Comparison of ENCODE assay signal across 1 cellular context in the genomic region with DNA sequence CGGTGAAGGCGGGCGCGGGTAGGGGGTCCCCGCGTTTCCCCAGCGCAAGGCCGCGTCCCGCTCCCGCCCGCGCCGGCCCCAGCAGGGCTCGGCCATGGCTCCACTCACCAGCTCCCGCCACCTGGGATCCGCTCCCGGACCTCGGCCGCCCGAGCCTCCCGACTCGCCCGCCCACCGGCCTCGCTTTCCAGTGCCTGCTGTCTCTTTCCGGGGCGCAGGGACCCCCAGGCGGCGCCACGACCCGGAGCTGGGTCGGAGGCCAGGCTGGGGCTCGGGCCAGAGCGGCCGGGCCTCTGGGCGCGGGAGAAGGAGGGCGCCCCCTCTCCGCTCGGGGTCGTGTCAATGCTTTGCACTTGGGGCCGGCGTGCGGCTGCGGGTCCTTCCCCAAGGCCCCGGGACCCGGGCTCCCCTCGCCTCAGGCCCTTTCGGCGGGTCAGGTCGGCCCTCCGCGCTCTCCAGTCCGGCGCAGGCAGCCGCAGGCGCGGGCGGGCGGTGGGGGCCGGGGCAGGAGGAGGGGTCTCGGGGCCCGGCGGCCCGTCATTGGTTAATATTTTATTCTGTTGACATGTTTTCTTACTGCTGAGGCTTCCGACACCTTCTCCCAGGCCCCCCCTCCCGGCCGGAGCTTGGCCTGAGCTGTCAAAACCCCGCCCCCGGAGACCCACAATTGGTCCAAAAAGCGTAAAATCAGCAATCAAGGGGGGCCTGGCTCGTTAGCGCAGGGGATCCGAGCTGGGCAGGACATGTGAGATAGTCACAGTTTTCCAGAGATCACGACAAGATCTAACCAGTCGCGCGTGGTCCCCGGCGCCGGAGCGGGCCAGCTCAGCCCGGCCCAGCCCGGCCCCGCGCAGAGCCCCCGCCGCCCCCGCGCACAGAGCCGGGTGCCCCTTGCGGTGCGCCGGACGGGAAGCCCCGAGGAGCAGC.
TF ChIP-seq lines count a peak whose summit lies in the region.

A gene (plus strand): TSS at position 713 of the 927 bp plus-strand sequence. CDS start 334 bp downstream, outside the sequence.

TF ChIP-seq in HepG2, 621 proteins besides CTCF, POLR2A, EP300 and RAD21 (continued from another document and continues in another):
- TF ChIP-seq, protein P1, sequence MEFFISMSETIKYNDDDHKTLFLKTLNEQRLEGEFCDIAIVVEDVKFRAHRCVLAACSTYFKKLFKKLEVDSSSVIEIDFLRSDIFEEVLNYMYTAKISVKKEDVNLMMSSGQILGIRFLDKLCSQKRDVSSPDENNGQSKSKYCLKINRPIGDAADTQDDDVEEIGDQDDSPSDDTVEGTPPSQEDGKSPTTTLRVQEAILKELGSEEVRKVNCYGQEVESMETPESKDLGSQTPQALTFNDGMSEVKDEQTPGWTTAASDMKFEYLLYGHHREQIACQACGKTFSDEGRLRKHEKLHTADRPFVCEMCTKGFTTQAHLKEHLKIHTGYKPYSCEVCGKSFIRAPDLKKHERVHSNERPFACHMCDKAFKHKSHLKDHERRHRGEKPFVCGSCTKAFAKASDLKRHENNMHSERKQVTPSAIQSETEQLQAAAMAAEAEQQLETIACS (CRISPR knock-in tag; IDR thresholded peaks at IDR 0.05): peak; percentile 33; the same call in 1 of the 2 replicates
- TF ChIP-seq SUZ12 (IDR thresholded peaks at IDR 0.05; ENCODE audit: low read depth, low read length) (no peak), GFI1 (CRISPR knock-in tag; IDR thresholded peaks at IDR 0.05; ENCODE audit: borderline replicate concordance) (peak; percentile 49), GLI4 (CRISPR knock-in tag; IDR thresholded peaks at IDR 0.05; ENCODE audit: borderline replicate concordance) (no peak; the same call in 1 of the 2 replicates), FOXA3 (CRISPR knock-in tag; IDR thresholded peaks at IDR 0.05) (peak; percentile 7; the same call in 1 of the 2 replicates), CCAR2 (optimal IDR thresholded peaks at IDR 0.05; ENCODE audit: low read depth, low read length) (peak; percentile 18), ZNF563 (CRISPR knock-in tag; IDR thresholded peaks at IDR 0.05) (peak; percentile 78), ZNF20 (CRISPR knock-in tag; IDR thresholded peaks at IDR 0.05) (0 out of 2 replicates have a peak, but pooled peaks have one; percentile 35), ZNF564 (CRISPR knock-in tag; IDR thresholded peaks at IDR 0.05) (peak; percentile 32; the same call in 1 of the 2 replicates), MIXL1 (CRISPR knock-in tag; IDR thresholded peaks at IDR 0.05) (no peak), KDM4B (CRISPR knock-in tag; IDR thresholded peaks at IDR 0.05) (no peak), TOPORS (CRISPR knock-in tag; IDR thresholded peaks at IDR 0.05) (no peak), ZFP36L1 (CRISPR knock-in tag; IDR thresholded peaks at IDR 0.05) (no peak), ATAD3A (CRISPR knock-in tag; IDR thresholded peaks at IDR 0.05) (no peak), RFX5 (IDR thresholded peaks at IDR 0.05; ENCODE audit: low read depth, low read length) (no peak), RFXAP (CRISPR knock-in tag; IDR thresholded peaks at IDR 0.05; ENCODE audit: borderline replicate concordance) (peak; percentile 63; the same call in 1 of the 2 replicates), ZNF776 (CRISPR knock-in tag; IDR thresholded peaks at IDR 0.05) (peak; percentile 72; the same call in 1 of the 2 replicates), ZNF713 (CRISPR knock-in tag; IDR thresholded peaks at IDR 0.05) (no peak), ZNF773 (CRISPR knock-in tag; IDR thresholded peaks at IDR 0.05; ENCODE audit: borderline replicate concordance) (no peak; the same call in 1 of the 2 replicates), ZNF607 (CRISPR knock-in tag; IDR thresholded peaks at IDR 0.05; ENCODE audit: borderline replicate concordance) (peak; percentile 81), ARNT2 (CRISPR knock-in tag; IDR thresholded peaks at IDR 0.05; ENCODE audit: low read depth) (peak; percentile 89; the same call in 1 of the 2 replicates), IRF2 (CRISPR knock-in tag; IDR thresholded peaks at IDR 0.05) (no peak), ZFAT (CRISPR knock-in tag; conservative IDR thresholded peaks at IDR 0.05) (0 out of 2 replicates have a peak, but pooled peaks have one; percentile 61), NR2F6 (IDR thresholded peaks at IDR 0.05) (no peak), NR2F6 (CRISPR knock-in tag; IDR thresholded peaks at IDR 0.05) (no peak), KLF9 (CRISPR knock-in tag; IDR thresholded peaks at IDR 0.05; ENCODE audit: low read depth) (0 out of 2 replicates have a peak, but pooled peaks have one; percentile 37), POLR2AphosphoS5 (IDR thresholded peaks at IDR 0.05; ENCODE audit: low read depth, low read length) (peak; percentile 59; the same call in 1 of the 2 replicates), HDAC6 (IDR thresholded peaks at IDR 0.05; ENCODE audit: low read depth, low read length) (0 out of 2 replicates have a peak, but pooled peaks have one; percentile 34), RBFOX2 (IDR thresholded peaks at IDR 0.05; ENCODE audit: low read depth, low read length) (peak; percentile 93), SOX6 (IDR thresholded peaks at IDR 0.05) (no peak), SOX6 (CRISPR knock-in tag; IDR thresholded peaks at IDR 0.05) (peak; percentile 23), ZNF766 (CRISPR knock-in tag; IDR thresholded peaks at IDR 0.05; ENCODE audit: borderline replicate concordance) (0 out of 2 replicates have a peak, but pooled peaks have one; percentile 50), ZMAT3 (CRISPR knock-in tag; conservative IDR thresholded peaks at IDR 0.05) (0 out of 2 replicates have a peak, but pooled peaks have one; percentile 64), TGIF2 (CRISPR knock-in tag; IDR thresholded peaks at IDR 0.05) (peak; percentile 60; the same call in 1 of the 2 replicates), ZNF891 (CRISPR knock-in tag; IDR thresholded peaks at IDR 0.05) (peak; percentile 79), NCOA2 (CRISPR knock-in tag; IDR thresholded peaks at IDR 0.05) (peak; percentile 12; the same call in 1 of the 2 replicates), SMARCE1 (IDR thresholded peaks at IDR 0.05; ENCODE audit: borderline replicate concordance) (no peak), ZNF263 (CRISPR knock-in tag; IDR thresholded peaks at IDR 0.05) (no peak; the same call in 1 of the 2 replicates)
- TF ChIP-seq, protein P2, sequence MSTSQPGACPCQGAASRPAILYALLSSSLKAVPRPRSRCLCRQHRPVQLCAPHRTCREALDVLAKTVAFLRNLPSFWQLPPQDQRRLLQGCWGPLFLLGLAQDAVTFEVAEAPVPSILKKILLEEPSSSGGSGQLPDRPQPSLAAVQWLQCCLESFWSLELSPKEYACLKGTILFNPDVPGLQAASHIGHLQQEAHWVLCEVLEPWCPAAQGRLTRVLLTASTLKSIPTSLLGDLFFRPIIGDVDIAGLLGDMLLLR (CRISPR knock-in tag; IDR thresholded peaks at IDR 0.05): peak; percentile 78
- TF ChIP-seq, protein P3, sequence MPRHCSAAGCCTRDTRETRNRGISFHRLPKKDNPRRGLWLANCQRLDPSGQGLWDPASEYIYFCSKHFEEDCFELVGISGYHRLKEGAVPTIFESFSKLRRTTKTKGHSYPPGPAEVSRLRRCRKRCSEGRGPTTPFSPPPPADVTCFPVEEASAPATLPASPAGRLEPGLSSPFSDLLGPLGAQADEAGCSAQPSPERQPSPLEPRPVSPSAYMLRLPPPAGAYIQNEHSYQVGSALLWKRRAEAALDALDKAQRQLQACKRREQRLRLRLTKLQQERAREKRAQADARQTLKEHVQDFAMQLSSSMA (CRISPR knock-in tag; IDR thresholded peaks at IDR 0.05): 0 out of 2 replicates have a peak, but pooled peaks have one; percentile 43
- TF ChIP-seq, protein P4, sequence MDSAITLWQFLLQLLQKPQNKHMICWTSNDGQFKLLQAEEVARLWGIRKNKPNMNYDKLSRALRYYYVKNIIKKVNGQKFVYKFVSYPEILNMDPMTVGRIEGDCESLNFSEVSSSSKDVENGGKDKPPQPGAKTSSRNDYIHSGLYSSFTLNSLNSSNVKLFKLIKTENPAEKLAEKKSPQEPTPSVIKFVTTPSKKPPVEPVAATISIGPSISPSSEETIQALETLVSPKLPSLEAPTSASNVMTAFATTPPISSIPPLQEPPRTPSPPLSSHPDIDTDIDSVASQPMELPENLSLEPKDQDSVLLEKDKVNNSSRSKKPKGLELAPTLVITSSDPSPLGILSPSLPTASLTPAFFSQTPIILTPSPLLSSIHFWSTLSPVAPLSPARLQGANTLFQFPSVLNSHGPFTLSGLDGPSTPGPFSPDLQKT (CRISPR knock-in tag; IDR thresholded peaks at IDR 0.05; ENCODE audit: borderline replicate concordance): no peak
- TF ChIP-seq, protein P5, sequence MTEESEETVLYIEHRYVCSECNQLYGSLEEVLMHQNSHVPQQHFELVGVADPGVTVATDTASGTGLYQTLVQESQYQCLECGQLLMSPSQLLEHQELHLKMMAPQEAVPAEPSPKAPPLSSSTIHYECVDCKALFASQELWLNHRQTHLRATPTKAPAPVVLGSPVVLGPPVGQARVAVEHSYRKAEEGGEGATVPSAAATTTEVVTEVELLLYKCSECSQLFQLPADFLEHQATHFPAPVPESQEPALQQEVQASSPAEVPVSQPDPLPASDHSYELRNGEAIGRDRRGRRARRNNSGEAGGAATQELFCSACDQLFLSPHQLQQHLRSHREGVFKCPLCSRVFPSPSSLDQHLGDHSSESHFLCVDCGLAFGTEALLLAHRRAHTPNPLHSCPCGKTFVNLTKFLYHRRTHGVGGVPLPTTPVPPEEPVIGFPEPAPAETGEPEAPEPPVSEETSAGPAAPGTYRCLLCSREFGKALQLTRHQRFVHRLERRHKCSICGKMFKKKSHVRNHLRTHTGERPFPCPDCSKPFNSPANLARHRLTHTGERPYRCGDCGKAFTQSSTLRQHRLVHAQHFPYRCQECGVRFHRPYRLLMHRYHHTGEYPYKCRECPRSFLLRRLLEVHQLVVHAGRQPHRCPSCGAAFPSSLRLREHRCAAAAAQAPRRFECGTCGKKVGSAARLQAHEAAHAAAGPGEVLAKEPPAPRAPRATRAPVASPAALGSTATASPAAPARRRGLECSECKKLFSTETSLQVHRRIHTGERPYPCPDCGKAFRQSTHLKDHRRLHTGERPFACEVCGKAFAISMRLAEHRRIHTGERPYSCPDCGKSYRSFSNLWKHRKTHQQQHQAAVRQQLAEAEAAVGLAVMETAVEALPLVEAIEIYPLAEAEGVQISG (CRISPR knock-in tag; IDR thresholded peaks at IDR 0.05): peak; percentile 98
- TF ChIP-seq, protein P6, sequence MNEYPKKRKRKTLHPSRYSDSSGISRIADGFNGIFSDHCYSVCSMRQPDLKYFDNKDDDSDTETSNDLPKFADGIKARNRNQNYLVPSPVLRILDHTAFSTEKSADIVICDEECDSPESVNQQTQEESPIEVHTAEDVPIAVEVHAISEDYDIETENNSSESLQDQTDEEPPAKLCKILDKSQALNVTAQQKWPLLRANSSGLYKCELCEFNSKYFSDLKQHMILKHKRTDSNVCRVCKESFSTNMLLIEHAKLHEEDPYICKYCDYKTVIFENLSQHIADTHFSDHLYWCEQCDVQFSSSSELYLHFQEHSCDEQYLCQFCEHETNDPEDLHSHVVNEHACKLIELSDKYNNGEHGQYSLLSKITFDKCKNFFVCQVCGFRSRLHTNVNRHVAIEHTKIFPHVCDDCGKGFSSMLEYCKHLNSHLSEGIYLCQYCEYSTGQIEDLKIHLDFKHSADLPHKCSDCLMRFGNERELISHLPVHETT (CRISPR knock-in tag; conservative IDR thresholded peaks at IDR 0.05): peak; percentile 36; the same call in 1 of the 2 replicates
- TF ChIP-seq, protein P7, sequence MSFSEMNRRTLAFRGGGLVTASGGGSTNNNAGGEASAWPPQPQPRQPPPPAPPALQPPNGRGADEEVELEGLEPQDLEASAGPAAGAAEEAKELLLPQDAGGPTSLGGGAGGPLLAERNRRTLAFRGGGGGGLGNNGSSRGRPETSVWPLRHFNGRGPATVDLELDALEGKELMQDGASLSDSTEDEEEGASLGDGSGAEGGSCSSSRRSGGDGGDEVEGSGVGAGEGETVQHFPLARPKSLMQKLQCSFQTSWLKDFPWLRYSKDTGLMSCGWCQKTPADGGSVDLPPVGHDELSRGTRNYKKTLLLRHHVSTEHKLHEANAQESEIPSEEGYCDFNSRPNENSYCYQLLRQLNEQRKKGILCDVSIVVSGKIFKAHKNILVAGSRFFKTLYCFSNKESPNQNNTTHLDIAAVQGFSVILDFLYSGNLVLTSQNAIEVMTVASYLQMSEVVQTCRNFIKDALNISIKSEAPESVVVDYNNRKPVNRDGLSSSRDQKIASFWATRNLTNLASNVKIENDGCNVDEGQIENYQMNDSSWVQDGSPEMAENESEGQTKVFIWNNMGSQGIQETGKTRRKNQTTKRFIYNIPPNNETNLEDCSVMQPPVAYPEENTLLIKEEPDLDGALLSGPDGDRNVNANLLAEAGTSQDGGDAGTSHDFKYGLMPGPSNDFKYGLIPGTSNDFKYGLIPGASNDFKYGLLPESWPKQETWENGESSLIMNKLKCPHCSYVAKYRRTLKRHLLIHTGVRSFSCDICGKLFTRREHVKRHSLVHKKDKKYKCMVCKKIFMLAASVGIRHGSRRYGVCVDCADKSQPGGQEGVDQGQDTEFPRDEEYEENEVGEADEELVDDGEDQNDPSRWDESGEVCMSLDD (CRISPR knock-in tag; IDR thresholded peaks at IDR 0.05; ENCODE audit: borderline replicate concordance): peak; percentile 72; the same call in 1 of the 2 replicates
- TF ChIP-seq, protein P8, sequence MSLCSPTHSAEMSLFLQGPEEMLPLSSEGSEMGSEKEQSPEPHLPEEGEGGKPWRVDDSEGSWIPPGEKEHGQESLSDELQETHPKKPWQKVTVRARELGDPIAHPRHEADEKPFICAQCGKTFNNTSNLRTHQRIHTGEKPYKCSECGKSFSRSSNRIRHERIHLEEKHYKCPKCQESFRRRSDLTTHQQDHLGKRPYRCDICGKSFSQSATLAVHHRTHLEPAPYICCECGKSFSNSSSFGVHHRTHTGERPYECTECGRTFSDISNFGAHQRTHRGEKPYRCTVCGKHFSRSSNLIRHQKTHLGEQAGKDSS (CRISPR knock-in tag; IDR thresholded peaks at IDR 0.05; ENCODE audit: borderline replicate concordance, low read depth): peak; percentile 42; the same call in 1 of the 2 replicates
- TF ChIP-seq, protein P9, sequence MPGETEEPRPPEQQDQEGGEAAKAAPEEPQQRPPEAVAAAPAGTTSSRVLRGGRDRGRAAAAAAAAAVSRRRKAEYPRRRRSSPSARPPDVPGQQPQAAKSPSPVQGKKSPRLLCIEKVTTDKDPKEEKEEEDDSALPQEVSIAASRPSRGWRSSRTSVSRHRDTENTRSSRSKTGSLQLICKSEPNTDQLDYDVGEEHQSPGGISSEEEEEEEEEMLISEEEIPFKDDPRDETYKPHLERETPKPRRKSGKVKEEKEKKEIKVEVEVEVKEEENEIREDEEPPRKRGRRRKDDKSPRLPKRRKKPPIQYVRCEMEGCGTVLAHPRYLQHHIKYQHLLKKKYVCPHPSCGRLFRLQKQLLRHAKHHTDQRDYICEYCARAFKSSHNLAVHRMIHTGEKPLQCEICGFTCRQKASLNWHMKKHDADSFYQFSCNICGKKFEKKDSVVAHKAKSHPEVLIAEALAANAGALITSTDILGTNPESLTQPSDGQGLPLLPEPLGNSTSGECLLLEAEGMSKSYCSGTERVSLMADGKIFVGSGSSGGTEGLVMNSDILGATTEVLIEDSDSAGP (CRISPR knock-in tag; IDR thresholded peaks at IDR 0.05; ENCODE audit: borderline replicate concordance): peak; percentile 77
